6 cellular contexts compared by ENCODE assay signal in the genomic region with DNA sequence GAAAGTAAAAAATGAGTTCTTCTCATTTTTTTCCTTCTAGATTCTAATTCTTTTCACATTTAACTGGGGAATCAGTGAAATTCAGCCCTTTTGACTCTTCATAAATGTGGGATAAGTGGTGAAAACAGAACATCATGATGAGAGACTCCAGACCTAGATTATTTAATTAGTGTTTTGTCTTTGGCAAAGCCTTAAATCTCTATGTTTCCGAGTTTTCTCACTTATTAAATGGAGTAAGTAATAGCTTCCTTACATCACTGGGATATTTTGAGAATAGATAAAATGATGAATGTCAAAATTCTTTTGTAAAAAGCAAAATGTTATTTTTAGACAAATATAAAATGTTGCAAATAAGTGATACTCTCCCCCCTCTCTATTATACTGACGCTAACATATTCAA.
"Had no signal": no experiment of that assay in that cellular context is flagged by ENCODE, and none has a peak within 500 bp of the region (broad histone marks: within the 10 kb centered on the region; RNA-seq: fewer than 3 reads in every experiment).

No MANE protein-coding gene starts in this region.

- H3K27ac Mint-ChIP-seq: H9 had no signal

- H3K9me3 Mint-ChIP-seq: H9 had no signal

- H3K4me3 ChIP-seq: K562 had no signal

- FAIRE-seq: H1, H54, HTR-8/SVneo, K562 had no signal

- ATAC-seq: K562 had no signal

- H3K4me3 Mint-ChIP-seq: H9 had no signal

- DNase-seq: H9, IMR-90 had no signal
